8 cellular contexts compared by ENCODE assay signal in the genomic region with DNA sequence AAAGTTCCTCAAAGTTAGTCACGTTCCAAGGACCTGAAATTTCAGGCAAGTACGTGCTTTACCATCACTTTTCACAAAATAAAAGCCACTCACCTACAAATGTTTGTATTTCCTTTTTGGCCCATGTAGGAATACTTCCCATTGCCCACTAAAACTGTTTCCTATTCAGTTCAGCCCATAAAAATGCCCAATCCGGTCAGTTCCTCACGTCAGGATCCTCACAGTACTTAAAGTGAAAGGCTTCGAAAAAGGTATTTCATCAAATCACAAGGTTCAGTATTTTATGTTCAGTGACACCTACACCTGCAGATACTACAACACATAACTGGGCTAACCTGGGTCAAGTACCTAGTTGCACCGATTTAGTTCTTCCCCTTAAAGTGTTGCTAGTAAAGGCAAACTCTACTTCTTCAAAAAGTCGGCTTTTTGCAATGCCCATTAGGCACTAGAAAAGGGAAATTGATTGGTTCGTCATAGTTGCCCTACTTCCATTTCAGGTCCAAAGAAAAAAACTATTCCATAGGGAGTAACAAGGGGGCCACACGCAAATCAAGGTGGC. TPM values are rescaled to one million over a fixed set of nuclear protein-coding genes. Genes with fewer than 3 reads are reported as not detected.
DNase-seq lines count a peak whose midpoint lies in the region; ATAC-seq and TF ChIP-seq lines count a peak whose summit lies in the region.

No MANE protein-coding gene starts in this region.

- H3K9me3 Mint-ChIP-seq in activated naive CD4-positive, alpha-beta T cell treated with anti-CD3 and anti-CD28 coated beads, Interleukin-2, amount 10 ng/mL, durations not matched to agents 7 days and 5 days, result no peaks in the 10 kb centered on the region
- no peaks in the 10 kb centered on the region for H3K9me3 Mint-ChIP-seq in chondrocyte (ENCODE audit: low read depth)
- H3K9me3 Mint-ChIP-seq in memory B cell, result no peaks in the 10 kb centered on the region

- CTCF ChIA-PET in activated naive CD4-positive, alpha-beta T cell treated with anti-CD3 and anti-CD28 coated beads, Interleukin-2, amount 10 ng/mL, durations not matched to agents 7 days and 5 days (lab: Charles Lee), result interaction anchor here (0.7 to 1.4 kb wide), 2 partner anchors 13 to 169 kb away, joined by 3 read pairs; no protein-coding TSS in a partner anchor

- peaks cover 41% of the 10 kb centered on the region for H3K4me1 ChIP-seq in upper lobe of right lung

- intact Hi-C loops in upper lobe of right lung (cut with DNase I), result no loop called here

- peak overlapping the region; percentile 93 for H3K4me3 ChIP-seq in upper lobe of right lung

- no peaks in the 10 kb centered on the region for H3K9me3 ChIP-seq in upper lobe of right lung

- H3K36me3 Mint-ChIP-seq in activated naive CD4-positive, alpha-beta T cell treated with anti-CD3 and anti-CD28 coated beads, Interleukin-2, amount 10 ng/mL, durations not matched to agents 7 days and 5 days, result peaks cover 13% of the 10 kb centered on the region
- H3K36me3 Mint-ChIP-seq in chondrocyte (ENCODE audit: low read depth) (no peaks in the 10 kb centered on the region), memory B cell (peaks cover 5% of the 10 kb centered on the region)

- ATAC-seq in memory B cell (ENCODE audit: low read depth), result peak; percentile 16
- peak; percentile 3 for ATAC-seq in upper lobe of right lung
- no peak for ATAC-seq in GM19397 (IDR thresholded peaks at IDR 0.05; ENCODE audit: unreplicated experiment)
- ATAC-seq in GM18858 (IDR thresholded peaks at IDR 0.05; ENCODE audit: unreplicated experiment), result no peak

- peaks cover 7% of the 10 kb centered on the region for H3K27me3 Mint-ChIP-seq in activated naive CD4-positive, alpha-beta T cell treated with anti-CD3 and anti-CD28 coated beads, Interleukin-2, amount 10 ng/mL, durations not matched to agents 7 days and 5 days
- H3K27me3 Mint-ChIP-seq in chondrocyte (ENCODE audit: low read depth) (no peaks in the 10 kb centered on the region), memory B cell (no peaks in the 10 kb centered on the region)

- peak overlapping the region; percentile 99 for H3K27ac ChIP-seq in upper lobe of right lung

- no peaks in the 10 kb centered on the region for H3K36me3 ChIP-seq in upper lobe of right lung

- peak overlapping the region; percentile 90 for H3K27ac Mint-ChIP-seq in activated naive CD4-positive, alpha-beta T cell treated with anti-CD3 and anti-CD28 coated beads, Interleukin-2, amount 10 ng/mL, durations not matched to agents 7 days and 5 days
- H3K27ac Mint-ChIP-seq in chondrocyte (ENCODE audit: unreplicated experiment) (peak overlapping the region; percentile 98), memory B cell (peak overlapping the region; percentile 100)

- peak overlapping the region; percentile 90 for H3K4me3 Mint-ChIP-seq in activated naive CD4-positive, alpha-beta T cell treated with anti-CD3 and anti-CD28 coated beads, Interleukin-2, amount 10 ng/mL, durations not matched to agents 7 days and 5 days
- peak overlapping the region; percentile 95 for H3K4me3 Mint-ChIP-seq in chondrocyte (ENCODE audit: unreplicated experiment)
- peak overlapping the region; percentile 100 for H3K4me3 Mint-ChIP-seq in memory B cell

- peaks cover 51% of the 10 kb centered on the region for H3K4me1 Mint-ChIP-seq in activated naive CD4-positive, alpha-beta T cell treated with anti-CD3 and anti-CD28 coated beads, Interleukin-2, amount 10 ng/mL, durations not matched to agents 7 days and 5 days
- peaks cover 42% of the 10 kb centered on the region for H3K4me1 Mint-ChIP-seq in chondrocyte (ENCODE audit: low read depth)
- H3K4me1 Mint-ChIP-seq in memory B cell, result peaks cover 36% of the 10 kb centered on the region

- no peak for DNase-seq in activated naive CD4-positive, alpha-beta T cell treated with anti-CD3 and anti-CD28 coated beads, Interleukin-2, amount 10 ng/mL, durations not matched to agents 7 days and 5 days
- no peak for DNase-seq in activated naive CD4-positive, alpha-beta T cell treated with anti-CD3 and anti-CD28 coated beads, Interleukin-2, amount 50 U/mL, for 16 hours
- DNase-seq in OCI-M1 (lab: John Stamatoyannopoulos, UW), result peak; percentile 52
- no peak for DNase-seq in chondrocyte (ENCODE audit: low spot score)
- no peak for DNase-seq in memory B cell (ENCODE audit: low spot score in 2 of 2)
- DNase-seq in upper lobe of right lung, result no peak

- H3K27me3 ChIP-seq in upper lobe of right lung, result no peaks in the 10 kb centered on the region

- no peak for TF ChIP-seq CTCF in chondrocyte (IDR thresholded peaks at IDR 0.05)
- no peak for TF ChIP-seq CTCF in upper lobe of right lung (IDR thresholded peaks at IDR 0.05)

RNA-seq across cellular contexts. Expression of gene SNX13, which starts 1.1 kb away (rescaled TPM):
- total RNA-seq in chondrocyte (35.5 to 40.1 TPM (median 36.0 TPM) in 3 replicates), upper lobe of right lung (47.0 TPM)

Comparison
In these comparisons a context has a peak if more than half of its experiments do, and no peak if none do; other contexts are left out.
1. ATAC-seq: peak in memory B cell (single experiment) and upper lobe of right lung (single experiment); none in GM19397 (single experiment) and GM18858 (single experiment).
2. Peak in every context shown above with its lines, with median percentiles within 50 percentile points of each other: H3K27ac Mint-ChIP-seq and H3K4me3 Mint-ChIP-seq.